In the genomic region with DNA sequence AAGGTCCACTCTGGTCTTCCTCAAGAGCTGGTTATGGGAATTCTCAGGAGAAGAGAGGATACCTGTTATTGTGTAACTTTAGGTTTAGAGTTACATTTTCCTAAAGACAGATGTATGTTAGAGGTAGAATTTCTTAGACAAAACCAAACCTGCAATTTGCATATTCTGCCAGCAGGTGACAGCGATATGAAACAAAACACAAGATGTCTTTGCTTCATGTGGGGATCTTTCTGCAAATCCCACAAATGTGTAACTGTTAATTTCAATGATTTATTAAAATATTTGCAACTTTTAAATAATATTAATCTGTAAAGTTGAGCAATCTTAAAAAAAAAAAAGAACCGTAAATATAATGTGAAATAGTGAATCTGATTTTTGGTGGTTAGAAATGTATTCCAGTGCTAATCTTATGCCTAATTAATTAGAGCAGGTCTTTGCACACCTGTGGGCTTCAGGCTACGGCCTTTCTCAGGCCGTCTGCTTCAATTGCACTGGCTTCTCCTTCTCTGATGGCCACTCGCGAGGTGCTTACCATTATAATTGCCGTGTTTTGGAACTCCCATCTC, we compare ENCODE assay signal across 10 cellular contexts. TPM values are rescaled to one million over a fixed set of nuclear protein-coding genes. Genes with fewer than 3 reads are reported as not detected.
DNase-seq lines count a peak whose midpoint lies in the region; ATAC-seq and TF ChIP-seq lines count a peak whose summit lies in the region.
"Had no signal": no experiment of that assay in that cellular context is flagged by ENCODE, and none has a peak within 500 bp of the region (broad histone marks: within the 10 kb centered on the region; RNA-seq: fewer than 3 reads in every experiment).

No MANE protein-coding gene starts in this region.

- TF ChIP-seq POLR2A in esophagus squamous epithelium (IDR thresholded peaks at IDR 0.05) = no peak

- H3K4me3 ChIP-seq in PC-9 = no peak overlapping the region
- H3K4me3 ChIP-seq in esophagus squamous epithelium = no peak overlapping the region

- H3K4me2 ChIP-seq in PC-9 = no peak overlapping the region

- intact Hi-C loops in PC-9 (cut with micrococcal nuclease; ENCODE audit: unreplicated experiment) (no loop called here), esophagus squamous epithelium (cut with DNase I) (no loop called here)

- no peaks in the 10 kb centered on the region for H4K20me1 ChIP-seq in PC-9 (ENCODE audit: insufficient read depth)

- WGBS in esophagus squamous epithelium, 2 donors = 86 to 90% methylated on average over 7 of the region's 7 CpGs

- CTCF ChIA-PET in PC-9 (lab: Charles Lee) = no interaction called here

- H3K27me3 ChIP-seq in PC-9 (ENCODE audit: insufficient read depth, low read depth) (no peaks in the 10 kb centered on the region), esophagus squamous epithelium (no peaks in the 10 kb centered on the region)

- peak; percentile 45 for TF ChIP-seq CTCF in PC-9 (conservative IDR thresholded peaks at IDR 0.05)
- TF ChIP-seq CTCF in esophagus squamous epithelium (IDR thresholded peaks at IDR 0.05) = peak in 4 of 6 experiments; percentile 30 to 71 (median 32)

- no peak for ATAC-seq in HG03354 (IDR thresholded peaks at IDR 0.05; ENCODE audit: poor library complexity, severe bottlenecking, unreplicated experiment)
- no peak for ATAC-seq in GM21825 (IDR thresholded peaks at IDR 0.05; ENCODE audit: unreplicated experiment)
- no peak for ATAC-seq in left lobe of liver

- BruUV-seq in PC-9 (replicated peaks; lab: Mats Ljungman, UMichigan) = no TSS peak

- H2AFZ ChIP-seq in PC-9 = no peak overlapping the region

- H3K4me1 ChIP-seq in PC-9 (replicated peaks; ENCODE audit: insufficient read depth) (no peaks in the 10 kb centered on the region), esophagus squamous epithelium (no peaks in the 10 kb centered on the region)

- no peaks in the 10 kb centered on the region for H3K79me2 ChIP-seq in PC-9 (ENCODE audit: low read depth)

- H3F3A ChIP-seq in PC-9 (ENCODE audit: insufficient read depth, low read depth) = no peaks in the 10 kb centered on the region

- peak; percentile 20 for DNase-seq in stimulated activated CD4-positive, alpha-beta T cell treated with anti-CD3 and anti-CD28 coated beads, Interleukin-15, amount 100 ng/mL, for 24 hours
- no peak for DNase-seq in stimulated activated CD4-positive, alpha-beta T cell treated with anti-CD3 and anti-CD28 coated beads, Interleukin-4, amount 100 ng/mL, for 24 hours
- DNase-seq in PC-9 (no peak), esophagus squamous epithelium (lab: John Stamatoyannopoulos, UW) (no peak), AG08396 (ENCODE audit: low spot score) (no peak), left lobe of liver (ENCODE audit: low spot score) (no peak)
- DNase-seq: SHP77; stimulated activated naive CD4-positive, alpha-beta T cell treated with Interleukin-2 at 50 U/mL for 16 hours had no signal

- H3K9me3 ChIP-seq in PC-9 (ENCODE audit: insufficient read depth, low read depth) (no peaks in the 10 kb centered on the region), esophagus squamous epithelium (no peaks in the 10 kb centered on the region)

- no peaks in the 10 kb centered on the region for H3K9me2 ChIP-seq in PC-9 (ENCODE audit: insufficient read depth)

- POLR2A ChIA-PET in PC-9 (lab: Charles Lee; ENCODE audit: unreplicated experiment) = no interaction called here

- H3K36me3 ChIP-seq in PC-9 (ENCODE audit: low read depth) (no peaks in the 10 kb centered on the region), esophagus squamous epithelium (no peaks in the 10 kb centered on the region)

- H3K27ac ChIP-seq in PC-9 = no peak overlapping the region
- no peak overlapping the region for H3K27ac ChIP-seq in esophagus squamous epithelium

RNA-seq across cellular contexts. Expression of a gene that starts 33.4 kb away (rescaled TPM):
- total RNA-seq in PC-9 (2021) (not detected in 2 replicates), esophagus squamous epithelium (1 to 10 TPM in 1 of 4 donors, under 1 TPM in 3; 0.26 to 1.7 (median 0.64) TPM), left lobe of liver (2.0 TPM)
